1 cellular context compared by ENCODE assay signal in the genomic region with DNA sequence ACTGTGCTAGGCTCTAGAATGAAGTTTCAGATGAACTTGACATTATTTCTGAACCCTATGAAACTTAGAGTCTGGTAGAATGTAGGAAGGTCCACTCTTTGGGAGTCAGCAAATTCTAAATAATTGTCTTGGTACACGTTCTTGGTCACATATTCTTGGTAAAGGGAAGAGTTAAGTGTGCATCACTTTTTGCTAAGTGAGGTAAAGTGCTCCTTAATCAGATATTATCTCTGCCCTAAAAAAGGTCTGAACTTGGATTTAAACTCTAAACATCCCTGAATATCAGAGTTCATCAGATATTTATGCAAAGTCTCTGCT.
TF ChIP-seq lines count a peak whose summit lies in the region.

No MANE protein-coding gene starts in this region.

TF ChIP-seq in GM23338, 12 proteins besides CTCF, POLR2A, EP300 and RAD21 (continued from another document):
- TF ChIP-seq REST (IDR thresholded peaks at IDR 0.05; ENCODE audit: unreplicated experiment), result no peak
- no peak for TF ChIP-seq ZNF462 (CRISPR knock-in tag; IDR thresholded peaks at IDR 0.05)
- TF ChIP-seq ZNF331 (CRISPR knock-in tag; IDR thresholded peaks at IDR 0.05; ENCODE audit: low read depth), result no peak
- TF ChIP-seq, protein P1, sequence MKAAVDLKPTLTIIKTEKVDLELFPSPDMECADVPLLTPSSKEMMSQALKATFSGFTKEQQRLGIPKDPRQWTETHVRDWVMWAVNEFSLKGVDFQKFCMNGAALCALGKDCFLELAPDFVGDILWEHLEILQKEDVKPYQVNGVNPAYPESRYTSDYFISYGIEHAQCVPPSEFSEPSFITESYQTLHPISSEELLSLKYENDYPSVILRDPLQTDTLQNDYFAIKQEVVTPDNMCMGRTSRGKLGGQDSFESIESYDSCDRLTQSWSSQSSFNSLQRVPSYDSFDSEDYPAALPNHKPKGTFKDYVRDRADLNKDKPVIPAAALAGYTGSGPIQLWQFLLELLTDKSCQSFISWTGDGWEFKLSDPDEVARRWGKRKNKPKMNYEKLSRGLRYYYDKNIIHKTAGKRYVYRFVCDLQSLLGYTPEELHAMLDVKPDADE (IDR thresholded peaks at IDR 0.05), result no peak
- TF ChIP-seq EZH2 (IDR thresholded peaks at IDR 0.05; ENCODE audit: low read depth, unreplicated experiment), result no peak
- no peak for TF ChIP-seq EZH2phosphoT487 (IDR thresholded peaks at IDR 0.05; ENCODE audit: unreplicated experiment)
